In the genomic region with DNA sequence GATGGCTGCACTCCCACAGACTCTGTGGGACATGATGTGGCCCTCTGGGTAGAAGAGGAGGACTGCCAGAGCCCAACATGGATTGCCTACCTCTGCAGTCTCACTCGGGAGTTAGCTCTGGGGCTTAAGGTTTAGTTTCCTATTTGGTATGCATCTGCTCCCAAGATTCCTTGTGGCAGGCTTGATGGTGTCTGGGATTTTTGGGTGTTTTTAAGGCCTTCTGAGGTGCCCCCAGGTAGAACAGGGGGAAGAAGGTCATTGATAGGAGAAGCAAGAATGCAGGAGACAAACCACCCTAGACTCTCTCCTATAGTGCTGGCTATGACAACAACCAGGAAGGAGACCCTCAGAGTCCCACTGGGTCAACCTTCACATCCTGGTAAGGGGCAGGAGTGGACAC, we compare ENCODE assay signal across 36 cellular contexts. TPM values are rescaled to one million over a fixed set of nuclear protein-coding genes. Genes with fewer than 3 reads are reported as not detected.
"Had no signal": no experiment of that assay in that cellular context is flagged by ENCODE, and none has a peak within 500 bp of the region (broad histone marks: within the 10 kb centered on the region; RNA-seq: fewer than 3 reads in every experiment).

No MANE protein-coding gene starts in this region.

- H3K9me3 Mint-ChIP-seq: activated B cell treated with CpG ODN at 0.5 μM for 24 hours; activated CD4-positive, alpha-beta memory T cell treated with anti-CD3 and anti-CD28 coated beads for 36 hours; activated CD4-positive, alpha-beta T cell treated with anti-CD3 and anti-CD28 coated beads, Interleukin-2, amount 10 ng/mL, durations not matched to agents 24 days and 14 days; activated naive CD4-positive, alpha-beta T cell treated with anti-CD3 and anti-CD28 coated beads for 36 hours; activated naive CD8-positive, alpha-beta T cell treated with anti-CD3 and anti-CD28 coated beads for 36 hours; activated T-helper 1 cell treated with anti-CD3 and anti-CD28 coated beads, Interleukin-12 subunit alpha, Interleukin-12 subunit beta, Interleukin-2, Interleukin-4 antibody, amounts not matched to agents 30 ng/mL and 10 ng/mL and 1 ng/mL, durations not matched to agents 14 hours and 24 hours and 36 hours; T-helper 1 cell treated with Interleukin-12 subunit alpha and Interleukin-12 subunit beta and Interleukin-4 antibody, amounts not matched to agents 30 μg/mL and 1 μg/mL, for 36 hours; T-helper 2 cell treated with Interferon-gamma antibody and Interleukin-4, amounts not matched to agents 5 μg/mL and 100 μg/mL, for 36 hours had no signal

- H3K4me3 Mint-ChIP-seq: activated B cell treated with CpG ODN at 0.5 μM for 24 hours; activated CD4-positive, alpha-beta memory T cell treated with anti-CD3 and anti-CD28 coated beads for 36 hours; activated CD4-positive, alpha-beta T cell treated with anti-CD3 and anti-CD28 coated beads, Interleukin-2, amount 10 ng/mL, durations not matched to agents 24 days and 14 days; activated naive CD4-positive, alpha-beta T cell treated with anti-CD3 and anti-CD28 coated beads for 36 hours; activated naive CD8-positive, alpha-beta T cell treated with anti-CD3 and anti-CD28 coated beads for 36 hours; activated T-cell treated with anti-CD3 and anti-CD28 coated beads, Interleukin-2, amount 50 U/mL, for 4 hours; activated T-cell treated with anti-CD3 and anti-CD28 coated beads, Interleukin-2, amount 50 U/mL, for 72 hours; activated T-helper 1 cell treated with anti-CD3 and anti-CD28 coated beads, Interleukin-12 subunit alpha, Interleukin-12 subunit beta, Interleukin-2, Interleukin-4 antibody, amounts not matched to agents 30 ng/mL and 10 ng/mL and 1 ng/mL, durations not matched to agents 14 hours and 24 hours and 36 hours; activated T-helper 17 cell treated with anti-CD3 and anti-CD28 coated beads, Interleukin-2, amount 50 U/mL, for 72 hours; T-helper 1 cell treated with Interleukin-12 subunit alpha and Interleukin-12 subunit beta and Interleukin-4 antibody, amounts not matched to agents 30 μg/mL and 1 μg/mL, for 36 hours; T-helper 2 cell treated with Interferon-gamma antibody and Interleukin-4, amounts not matched to agents 5 μg/mL and 100 μg/mL, for 36 hours had no signal

- H3K36me3 Mint-ChIP-seq: activated CD4-positive, alpha-beta memory T cell treated with anti-CD3 and anti-CD28 coated beads for 36 hours; activated naive CD4-positive, alpha-beta T cell treated with anti-CD3 and anti-CD28 coated beads, Interleukin-2, amount 50 U/mL, for 72 hours; activated naive CD8-positive, alpha-beta T cell treated with anti-CD3 and anti-CD28 coated beads for 36 hours had no signal

- H3K27ac ChIP-seq: adrenal gland, body of pancreas, brain microvascular endothelial cell, VCaP had no signal

- H3K4me1 ChIP-seq: adrenal gland, body of pancreas, breast epithelium had no signal

- H3K36me3 ChIP-seq: adrenal gland, brain microvascular endothelial cell, breast epithelium had no signal

- H3K9me3 ChIP-seq: adrenal gland, body of pancreas had no signal

- H3K4me1 Mint-ChIP-seq: activated B cell treated with CpG ODN at 0.5 μM for 24 hours; activated CD4-positive, alpha-beta T cell treated with anti-CD3 and anti-CD28 coated beads, Interleukin-2, amount 10 ng/mL, durations not matched to agents 24 days and 14 days; activated naive CD8-positive, alpha-beta T cell treated with anti-CD3 and anti-CD28 coated beads for 36 hours; activated T-helper 17 cell treated with anti-CD3 and anti-CD28 coated beads, Interleukin-2, amount 50 U/mL, for 72 hours had no signal

- H3K27me3 ChIP-seq: adrenal gland, body of pancreas, brain microvascular endothelial cell, breast epithelium had no signal

- H3K4me3 ChIP-seq: adrenal gland, body of pancreas, breast epithelium had no signal

- DNase-seq: activated B cell treated with CpG ODN at 0.5 μM for 24 hours; activated CD4-positive, alpha-beta memory T cell treated with anti-CD3 and anti-CD28 coated beads for 36 hours; activated CD4-positive, alpha-beta T cell treated with anti-CD3 and anti-CD28 coated beads for 4 hours; activated CD4-positive, alpha-beta T cell treated with anti-CD3 and anti-CD28 coated beads, Interleukin-2, amount 10 ng/mL, durations not matched to agents 24 days and 14 days; activated CD4-positive, alpha-beta T cell treated with anti-CD3 and anti-CD28 coated beads, Interleukin-2, amount 50 U/mL, for 1 hour; activated CD4-positive, alpha-beta T cell treated with anti-CD3 and anti-CD28 coated beads, Interleukin-2, amount 50 U/mL, for 4 hours; activated CD4-positive, CD25-positive, alpha-beta regulatory T cell treated with anti-CD3 and anti-CD28 coated beads, Interleukin-2, amount 50 U/mL, for 72 hours; activated CD8-positive, alpha-beta memory T cell treated with anti-CD3 and anti-CD28 coated beads, Interleukin-2, amount 50 U/mL, for 4 hours; activated effector memory CD4-positive, alpha-beta T cell treated with anti-CD3 and anti-CD28 coated beads, Interleukin-2, amount 50 U/mL, for 16 hours; activated gamma-delta T cell treated with Interleukin-2 at 50 U/mL for 16 hours; activated naive CD4-positive, alpha-beta T cell; activated naive CD4-positive, alpha-beta T cell treated with anti-CD3 and anti-CD28 coated beads for 36 hours; activated naive CD4-positive, alpha-beta T cell treated with anti-CD3 and anti-CD28 coated beads, Interleukin-2, amount 50 U/mL, for 16 hours; activated naive CD8-positive, alpha-beta T cell treated with anti-CD3 and anti-CD28 coated beads for 36 hours; activated T-cell treated with anti-CD3 and anti-CD28 coated beads for 4 hours; activated T-cell treated with anti-CD3 and anti-CD28 coated beads, Interleukin-2, amount 50 U/mL, for 1 hour; activated T-cell treated with anti-CD3 and anti-CD28 coated beads, Interleukin-2, amount 50 U/mL, for 4 hours; activated T-cell treated with anti-CD3 and anti-CD28 coated beads, Interleukin-2, amount 50 U/mL, for 72 hours; adrenal gland; amniotic stem cell; aorta; body of pancreas; brain microvascular endothelial cell; central memory CD4-positive, alpha-beta T cell; SW 1271; T-helper 1 cell; T-helper 2 cell; T-helper 9 cell had no signal

- H3K27me3 Mint-ChIP-seq: activated CD4-positive, alpha-beta memory T cell treated with anti-CD3 and anti-CD28 coated beads for 36 hours; activated CD4-positive, alpha-beta T cell treated with anti-CD3 and anti-CD28 coated beads, Interleukin-2, amount 10 ng/mL, durations not matched to agents 24 days and 14 days; activated naive CD8-positive, alpha-beta T cell treated with anti-CD3 and anti-CD28 coated beads for 36 hours had no signal

- H3K27ac Mint-ChIP-seq: activated B cell treated with CpG ODN at 0.5 μM for 24 hours; activated CD4-positive, alpha-beta memory T cell treated with anti-CD3 and anti-CD28 coated beads for 36 hours; activated CD4-positive, alpha-beta T cell treated with anti-CD3 and anti-CD28 coated beads, Interleukin-2, amount 10 ng/mL, durations not matched to agents 24 days and 14 days; activated naive CD4-positive, alpha-beta T cell treated with anti-CD3 and anti-CD28 coated beads for 36 hours; activated naive CD4-positive, alpha-beta T cell treated with anti-CD3 and anti-CD28 coated beads, Interleukin-2, amount 50 U/mL, for 72 hours; activated naive CD8-positive, alpha-beta T cell treated with anti-CD3 and anti-CD28 coated beads for 36 hours; activated T-cell treated with anti-CD3 and anti-CD28 coated beads, Interleukin-2, amount 50 U/mL, for 72 hours; activated T-helper 1 cell treated with anti-CD3 and anti-CD28 coated beads, Interleukin-12 subunit alpha, Interleukin-12 subunit beta, Interleukin-2, Interleukin-4 antibody, amounts not matched to agents 30 ng/mL and 10 ng/mL and 1 ng/mL, durations not matched to agents 14 hours and 24 hours and 36 hours; activated T-helper 17 cell treated with anti-CD3 and anti-CD28 coated beads, Interleukin-2, amount 50 U/mL, for 72 hours; T-helper 1 cell treated with Interleukin-12 subunit alpha and Interleukin-12 subunit beta and Interleukin-4 antibody, amounts not matched to agents 30 μg/mL and 1 μg/mL, for 36 hours; T-helper 2 cell treated with Interferon-gamma antibody and Interleukin-4, amounts not matched to agents 5 μg/mL and 100 μg/mL, for 36 hours had no signal

- ATAC-seq: activated naive CD4-positive, alpha-beta T cell treated with anti-CD3 and anti-CD28 coated beads, Interleukin-2, amount 50 U/mL, for 72 hours; activated T-cell treated with anti-CD3 and anti-CD28 coated beads, Interleukin-2, amount 50 U/mL, for 4 hours; activated T-cell treated with anti-CD3 and anti-CD28 coated beads, Interleukin-2, amount 50 U/mL, for 72 hours; activated T-helper 17 cell treated with anti-CD3 and anti-CD28 coated beads, Interleukin-2, amount 50 U/mL, for 72 hours; body of pancreas had no signal

RNA-seq across cellular contexts. Expression of gene CXCL14, which starts 46.7 kb away (rescaled TPM):
- total RNA-seq: activated B cell treated with CpG ODN at 0.5 μM for 24 hours; activated CD4-positive, alpha-beta memory T cell treated with anti-CD3 and anti-CD28 coated beads for 36 hours; activated CD4-positive, alpha-beta T cell treated with anti-CD3 and anti-CD28 coated beads, Interleukin-2, amount 10 ng/mL, durations not matched to agents 24 days and 14 days; activated CD8-positive, alpha-beta memory T cell treated with anti-CD3 and anti-CD28 coated beads for 36 hours; activated naive CD4-positive, alpha-beta T cell treated with anti-CD3 and anti-CD28 coated beads for 36 hours; activated naive CD4-positive, alpha-beta T cell treated with anti-CD3 and anti-CD28 coated beads, Interleukin-2, amount 50 U/mL, for 72 hours; activated naive CD8-positive, alpha-beta T cell treated with anti-CD3 and anti-CD28 coated beads for 36 hours; activated T-cell treated with anti-CD3 and anti-CD28 coated beads, Interleukin-2, amount 50 U/mL, for 4 hours; activated T-cell treated with anti-CD3 and anti-CD28 coated beads, Interleukin-2, amount 50 U/mL, for 72 hours; activated T-helper 1 cell treated with anti-CD3 and anti-CD28 coated beads, Interleukin-12 subunit alpha, Interleukin-12 subunit beta, Interleukin-2, Interleukin-4 antibody, amounts not matched to agents 30 ng/mL and 10 ng/mL and 1 ng/mL, durations not matched to agents 14 hours and 24 hours and 36 hours; activated T-helper 17 cell treated with anti-CD3 and anti-CD28 coated beads, Interleukin-2, amount 50 U/mL, for 72 hours had no signal
